In genomic region chr7:129021656-129022055, GRCh38 we compare ENCODE assay signal across 21 cellular contexts.
"Had no signal": no experiment of that assay in that cellular context is flagged by ENCODE, and none has a peak within 500 bp of the region (broad histone marks: within the 10 kb centered on the region; RNA-seq: fewer than 3 reads in every experiment).

No MANE protein-coding gene starts in this region.

- H3K9me3 ChIP-seq: colonic mucosa, lower lobe of right lung, right lobe of liver, stomach had no signal

- H3K27me3 ChIP-seq: colonic mucosa, foreskin keratinocyte, right lobe of liver, stomach had no signal

- H3K27ac Mint-ChIP-seq: activated CD4-positive, alpha-beta memory T cell treated with anti-CD3 and anti-CD28 coated beads, Interleukin-2, amount 10 ng/mL, durations not matched to agents 7 days and 5 days; activated CD8-positive, alpha-beta memory T cell treated with anti-CD3 and anti-CD28 coated beads, Interleukin-2, amount 10 ng/mL, durations not matched to agents 7 days and 5 days; activated T-helper 2 cell treated with anti-CD3 and anti-CD28 coated beads, Interferon-gamma antibody, Interleukin-2, Interleukin-4, amounts not matched to agents 10 μg/mL and 5 μg/mL and 100 μg/mL, durations not matched to agents 14 hours and 24 hours and 36 hours; endodermal cell; WTC11 had no signal

- H3K27me3 Mint-ChIP-seq: activated CD4-positive, alpha-beta memory T cell treated with anti-CD3 and anti-CD28 coated beads, Interleukin-2, amount 10 ng/mL, durations not matched to agents 7 days and 5 days; activated CD8-positive, alpha-beta memory T cell treated with anti-CD3 and anti-CD28 coated beads, Interleukin-2, amount 10 ng/mL, durations not matched to agents 7 days and 5 days; brain had no signal

- DNase-seq: activated CD4-positive, alpha-beta memory T cell treated with anti-CD3 and anti-CD28 coated beads, Interleukin-2, amount 10 ng/mL, durations not matched to agents 7 days and 5 days; activated CD4-positive, alpha-beta T cell treated with anti-CD3 and anti-CD28 coated beads for 4 hours; activated CD8-positive, alpha-beta memory T cell treated with anti-CD3 and anti-CD28 coated beads, Interleukin-2, amount 10 ng/mL, durations not matched to agents 7 days and 5 days; activated naive CD4-positive, alpha-beta T cell treated with Interleukin-2 at 50 U/mL for 16 hours; activated T-cell treated with anti-CD3 and anti-CD28 coated beads, Interleukin-2, amount 50 U/mL, for 1 hour; anterior cingulate cortex; caudate nucleus; colonic mucosa; endodermal cell; foreskin keratinocyte; hippocampal formation; lower lobe of right lung; midbrain; right lobe of liver; small intestine; stimulated activated CD4-positive, alpha-beta T cell treated with anti-CD3 and anti-CD28 coated beads, Interleukin-4, amount 100 ng/mL, for 1 hour; stomach; T-helper 2 cell had no signal

- H3K4me3 ChIP-seq: colonic mucosa, lower lobe of right lung, right lobe of liver, stomach had no signal

- H3K4me3 Mint-ChIP-seq: activated CD4-positive, alpha-beta memory T cell treated with anti-CD3 and anti-CD28 coated beads, Interleukin-2, amount 10 ng/mL, durations not matched to agents 7 days and 5 days; activated CD8-positive, alpha-beta memory T cell treated with anti-CD3 and anti-CD28 coated beads, Interleukin-2, amount 10 ng/mL, durations not matched to agents 7 days and 5 days; brain; endodermal cell; WTC11 had no signal

- ATAC-seq: activated CD8-positive, alpha-beta memory T cell treated with anti-CD3 and anti-CD28 coated beads, Interleukin-2, amount 10 ng/mL, durations not matched to agents 7 days and 5 days; foreskin keratinocyte; lower lobe of right lung; right lobe of liver; WTC11 had no signal

- H3K4me1 ChIP-seq: colonic mucosa, foreskin keratinocyte had no signal

- H3K27ac ChIP-seq: colonic mucosa, foreskin keratinocyte, lower lobe of right lung, right lobe of liver, stomach had no signal

- H3K36me3 ChIP-seq: colonic mucosa, right lobe of liver had no signal

- H3K9me3 Mint-ChIP-seq: activated CD4-positive, alpha-beta memory T cell treated with anti-CD3 and anti-CD28 coated beads, Interleukin-2, amount 10 ng/mL, durations not matched to agents 7 days and 5 days; activated T-helper 2 cell treated with anti-CD3 and anti-CD28 coated beads, Interferon-gamma antibody, Interleukin-2, Interleukin-4, amounts not matched to agents 10 μg/mL and 5 μg/mL and 100 μg/mL, durations not matched to agents 14 hours and 24 hours and 36 hours; brain; endodermal cell; WTC11 had no signal
